26 cellular contexts compared by ENCODE assay signal in genomic region chr15:88950600-88951160, GRCh38.
"Had no signal": no experiment of that assay in that cellular context is flagged by ENCODE, and none has a peak within 500 bp of the region (broad histone marks: within the 10 kb centered on the region; RNA-seq: fewer than 3 reads in every experiment).

No MANE protein-coding gene starts in this region.

- H2AFZ ChIP-seq: parathyroid adenoma had no signal

- ATAC-seq: body of pancreas; gastroesophageal sphincter; heart left ventricle; naive thymus-derived CD8-positive, alpha-beta T cell; stimulated activated memory B cell treated with anti-CD40 and anti-IgM and Interleukin-4, amounts not matched to agents 10 μg/mL and 1 μg/mL and 100 μg/mL, for 72 hours had no signal

- H3K4me2 ChIP-seq: smooth muscle cell had no signal

- DNase-seq: activated CD4-positive, alpha-beta T cell treated with anti-CD3 and anti-CD28 coated beads for 4 hours; activated CD4-positive, alpha-beta T cell treated with anti-CD3 and anti-CD28 coated beads, Interleukin-2, amount 50 U/mL, for 4 hours; activated CD8-positive, alpha-beta memory T cell treated with anti-CD3 and anti-CD28 coated beads for 24 hours; activated effector memory CD4-positive, alpha-beta T cell treated with anti-CD3 and anti-CD28 coated beads, Interleukin-2, amount 50 U/mL, for 16 hours; activated naive CD4-positive, alpha-beta T cell treated with anti-CD3 and anti-CD28 coated beads for 36 hours; activated naive CD8-positive, alpha-beta T cell treated with anti-CD3 and anti-CD28 coated beads for 36 hours; adrenal gland; aorta; body of pancreas; cerebellar nuclear complex; colonic mucosa; effector memory CD4-positive, alpha-beta T cell; heart left ventricle; naive thymus-derived CD8-positive, alpha-beta T cell; stimulated activated CD4-positive, alpha-beta T cell treated with anti-CD3 and anti-CD28 coated beads, Interleukin-1b, Interleukin-23, amount 100 ng/mL, for 48 hours; stimulated activated CD4-positive, alpha-beta T cell treated with anti-CD3 and anti-CD28 coated beads, Interleukin-4, amount 100 ng/mL, for 4 hours; stimulated activated CD8-positive, alpha-beta memory T cell treated with anti-CD3 and anti-CD28 coated beads, Interleukin-4, amount 100 ng/mL, for 48 hours; stomach; T-helper 9 cell had no signal

- H3K9ac ChIP-seq: parathyroid adenoma had no signal

- H3K27me3 ChIP-seq: adrenal gland, body of pancreas, colonic mucosa, gastroesophageal sphincter, heart left ventricle, right atrium auricular region, stomach, tibial nerve had no signal

- H3K4me1 ChIP-seq: adrenal gland, body of pancreas, colonic mucosa, gastroesophageal sphincter, parathyroid adenoma, stomach had no signal

- H3K27ac ChIP-seq: adrenal gland, body of pancreas, colonic mucosa, gastroesophageal sphincter, heart left ventricle, parathyroid adenoma, right atrium auricular region, stomach, tibial nerve, VCaP had no signal

- H3K4me3 ChIP-seq: adrenal gland, body of pancreas, colonic mucosa, gastroesophageal sphincter, heart left ventricle, right atrium auricular region, smooth muscle cell, stomach, tibial nerve had no signal

- H3K79me2 ChIP-seq: parathyroid adenoma had no signal

- H3K36me3 ChIP-seq: adrenal gland, colonic mucosa, gastroesophageal sphincter, heart left ventricle, right atrium auricular region, stomach, tibial nerve had no signal

- H3K9me3 ChIP-seq: adrenal gland, body of pancreas, colonic mucosa, gastroesophageal sphincter, heart left ventricle, right atrium auricular region, stomach, tibial nerve had no signal
